ENCODE assay signal across 8 cellular contexts in genomic region chr4:156294577-156294976, GRCh38.
DNase-seq lines count a peak whose midpoint lies in the region; ATAC-seq and TF ChIP-seq lines count a peak whose summit lies in the region.

No MANE protein-coding gene starts in this region.

- H3K9me3 ChIP-seq in lung (ENCODE audit: control insufficient read depth in 2 of 2, insufficient read depth in 1 of 2, low read length in 1 of 2) = no peaks in the 10 kb centered on the region

- WGBS in lung, 2 donors = 22 to 23% methylated on average over 2 of the region's 2 CpGs

- ATAC-seq in lung (ENCODE audit: insufficient read depth, low FRiP score) (peak; percentile 27), HG03439 (IDR thresholded peaks at IDR 0.05; ENCODE audit: unreplicated experiment) (no peak), HG02678 (IDR thresholded peaks at IDR 0.05; ENCODE audit: unreplicated experiment) (no peak)

- H3K4me3 ChIP-seq in GM06990 (replicated peaks; ENCODE audit: low read depth, low read length) (no peak overlapping the region), lung (no peak overlapping the region)

- no peaks in the 10 kb centered on the region for H3K36me3 ChIP-seq in GM06990 (ENCODE audit: control insufficient read depth, insufficient read depth, low read length)
- H3K36me3 ChIP-seq in lung (ENCODE audit: control insufficient read depth in 2 of 2, insufficient read depth in 2 of 2, low read length in 2 of 2) = no peaks in the 10 kb centered on the region

- H3K4me1 ChIP-seq in lung (ENCODE audit: control insufficient read depth in 2 of 2, insufficient read depth in 2 of 2, low read length in 2 of 2) = no peaks in the 10 kb centered on the region

- no peaks in the 10 kb centered on the region for H3K27me3 ChIP-seq in GM06990 (replicated peaks; ENCODE audit: control insufficient read depth, insufficient read depth, low read length)
- H3K27me3 ChIP-seq in lung (ENCODE audit: control insufficient read depth, insufficient read depth) = no peaks in the 10 kb centered on the region

- TF ChIP-seq CTCF in GM06990 (IDR thresholded peaks at IDR 0.05; ENCODE audit: insufficient read depth, low read length, poor library complexity, severe bottlenecking) (no peak), lung (IDR thresholded peaks at IDR 0.05; ENCODE audit: control extremely low read depth, extremely low read depth) (no peak)

- DNase-seq in GM06990 (ENCODE audit: extremely low read depth, insufficient read length) (peak; percentile 6), NCI-H146 treated with DMSO at 0.1 percent for 48 hours (lab: John Stamatoyannopoulos, UW; ENCODE audit: unreplicated experiment) (peak; percentile 76), amniotic stem cell (lab: John Stamatoyannopoulos, UW) (peak; percentile 24), lung (ENCODE audit: low spot score) (no peak)
- no peak for DNase-seq in activated effector memory CD4-positive, alpha-beta T cell treated with anti-CD3 and anti-CD28 coated beads, Interleukin-2, amount 50 U/mL, for 16 hours
- no peak for DNase-seq in activated CD8-positive, alpha-beta memory T cell treated with anti-CD3 and anti-CD28 coated beads for 24 hours

- H3K27ac ChIP-seq in lung (ENCODE audit: low read depth in 1 of 2, low read length in 1 of 2) = no peak overlapping the region

Comparison
In these comparisons a context has a peak if more than half of its experiments do, and no peak if none do; other contexts are left out.
1. DNase-seq: peak in GM06990 (single experiment), NCI-H146 treated with DMSO at 0.1 percent for 48 hours (single experiment) and amniotic stem cell (single experiment); none in lung (single experiment), activated effector memory CD4-positive, alpha-beta T cell treated with anti-CD3 and anti-CD28 coated beads, Interleukin-2, amount 50 U/mL, for 16 hours (single experiment) and activated CD8-positive, alpha-beta memory T cell treated with anti-CD3 and anti-CD28 coated beads for 24 hours (single experiment).